Comparison of ENCODE assay signal across 8 cellular contexts in genomic region chr22:43185860-43186261, GRCh38. TPM values are rescaled to one million over a fixed set of nuclear protein-coding genes. Genes with fewer than 3 reads are reported as not detected.
DNase-seq lines count a peak whose midpoint lies in the region; ATAC-seq and TF ChIP-seq lines count a peak whose summit lies in the region.

No MANE protein-coding gene starts in this region.

- no peak overlapping the region for H3K4me3 ChIP-seq in lower leg skin (ENCODE audit: low read depth, poor library complexity, severe bottlenecking)
- peak overlapping the region; percentile 88 for H3K4me3 ChIP-seq in thoracic aorta

- no peak overlapping the region for H3K27ac ChIP-seq in thoracic aorta

- DNase-seq in NCI-H748 (lab: John Stamatoyannopoulos, UW; ENCODE audit: unreplicated experiment) (peak; percentile 51), NCI-H748 treated with DMSO at 0.1 percent for 48 hours (lab: John Stamatoyannopoulos, UW) (no peak), NCI-H446 (lab: John Stamatoyannopoulos, UW) (peak; percentile 10 to 74), chondrocyte (ENCODE audit: low spot score) (peak; percentile 50), lower leg skin (ENCODE audit: low spot score in 2 of 2) (peak; percentile 61 to 91), thoracic aorta (ENCODE audit: low spot score) (no peak)

- no peaks in the 10 kb centered on the region for H3K27me3 ChIP-seq in thoracic aorta (replicated peaks; ENCODE audit: insufficient read depth)

- H3K4me1 Mint-ChIP-seq in chondrocyte (ENCODE audit: low read depth) = peaks cover 27% of the 10 kb centered on the region

- H3K9me3 ChIP-seq in thoracic aorta = no peaks in the 10 kb centered on the region

- no peaks in the 10 kb centered on the region for H3K27me3 Mint-ChIP-seq in chondrocyte (ENCODE audit: low read depth)

- H3K36me3 Mint-ChIP-seq in chondrocyte (ENCODE audit: low read depth) = peaks cover 3% of the 10 kb centered on the region

- H3K9me3 Mint-ChIP-seq in chondrocyte (ENCODE audit: low read depth) = no peaks in the 10 kb centered on the region

- no peak for TF ChIP-seq CTCF in chondrocyte (IDR thresholded peaks at IDR 0.05)
- TF ChIP-seq CTCF in lower leg skin (IDR thresholded peaks at IDR 0.05) = no peak
- TF ChIP-seq CTCF in thoracic aorta (IDR thresholded peaks at IDR 0.05) = no peak

- ATAC-seq in thoracic aorta (ENCODE audit: insufficient number of reproducible peaks, low FRiP score, low read depth) (no peak), HG02852 (IDR thresholded peaks at IDR 0.05; ENCODE audit: unreplicated experiment) (no peak), GM21825 (IDR thresholded peaks at IDR 0.05; ENCODE audit: unreplicated experiment) (no peak)

- 4 to 17% methylated on average over 12 of the region's 12 CpGs for WGBS in lower leg skin, 2 donors

- H3K36me3 ChIP-seq in thoracic aorta = no peaks in the 10 kb centered on the region

- no peak for TF ChIP-seq POLR2A in lower leg skin (IDR thresholded peaks at IDR 0.05)

- intact Hi-C loops in lower leg skin (cut with DNase I; ENCODE audit: low total_unique reads) = no loop called here

- H3K4me3 Mint-ChIP-seq in chondrocyte (ENCODE audit: unreplicated experiment) = peak overlapping the region; percentile 74

- peaks cover 4 to 19% of the 10 kb centered on the region in 2 donors for H3K4me1 ChIP-seq in thoracic aorta (ENCODE audit: control insufficient read depth in 1 of 2, low read depth in 2 of 2)

- H3K27ac Mint-ChIP-seq in chondrocyte (ENCODE audit: unreplicated experiment) = peak overlapping the region; percentile 65

RNA-seq across cellular contexts. Expression of gene TTLL12, which starts 1.1 kb away (rescaled TPM):
- 33.5 to 36.4 TPM (median 35.6 TPM) in 3 replicates for total RNA-seq in chondrocyte
- 10 to 100 TPM; 65.9 to 85.5 (median 72.8) TPM for total RNA-seq in lower leg skin
- 10 to 100 TPM; 22.4 to 23.2 TPM for total RNA-seq in thoracic aorta

RNA-seq across cellular contexts. Expression of gene TSPO, which starts 34.5 kb away (rescaled TPM):
- total RNA-seq in chondrocyte (80.5 to 292 TPM (median 288 TPM) in 3 replicates), lower leg skin (100 to 1,000 TPM; 695 to 923 (median 775) TPM), thoracic aorta (100 to 1,000 TPM; 238 to 472 TPM)

RNA-seq across cellular contexts. Expression of gene MCAT, which starts 42.7 kb away (rescaled TPM):
- total RNA-seq in chondrocyte (7.4 to 11.1 TPM (median 8.6 TPM) in 3 replicates), lower leg skin (10 to 100 TPM; 21.5 to 28.1 (median 25.5) TPM), thoracic aorta (10 to 100 TPM in 1 of 2 donors, 1 to 10 TPM in 1; 9.5 to 16.1 TPM)

Comparison
In these comparisons a context has a peak if more than half of its experiments do, and no peak if none do; other contexts are left out.
1. DNase-seq: peak in NCI-H748 (single experiment), NCI-H446 (2 of 2), chondrocyte (single experiment) and lower leg skin (2 of 2); none in NCI-H748 treated with DMSO at 0.1 percent for 48 hours (single experiment) and thoracic aorta (single experiment).